In the genomic region with DNA sequence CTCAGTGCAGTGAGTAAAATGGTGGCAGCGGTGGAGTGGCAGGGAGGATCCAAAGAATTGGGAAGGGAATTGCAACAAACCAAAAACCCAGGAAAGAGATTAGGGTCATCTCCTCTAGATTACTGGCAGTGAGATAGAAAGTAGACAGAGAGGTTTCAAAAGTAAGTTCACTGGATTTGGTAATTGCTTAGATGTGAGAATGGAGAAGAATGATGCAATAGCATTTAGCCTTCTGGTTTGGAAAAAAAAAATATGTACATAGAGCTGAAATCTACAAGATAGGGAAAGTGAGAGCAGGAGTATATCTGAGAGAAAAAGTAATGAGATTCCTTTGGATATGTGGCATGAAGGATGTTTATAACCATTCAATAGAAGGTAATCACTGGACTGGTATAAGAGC, we compare ENCODE assay signal across 18 cellular contexts.
"Had no signal": no experiment of that assay in that cellular context is flagged by ENCODE, and none has a peak within 500 bp of the region (broad histone marks: within the 10 kb centered on the region; RNA-seq: fewer than 3 reads in every experiment).

No MANE protein-coding gene starts in this region.

- H3K36me3 Mint-ChIP-seq: mesothelial cell of epicardium, naive B cell had no signal

- ATAC-seq: foreskin keratinocyte, gastroesophageal sphincter, heart left ventricle, left cardiac atrium, left lung, left ventricle myocardium superior, lower lobe of right lung, mucosa of descending colon had no signal

- H3K27me3 ChIP-seq: dorsolateral prefrontal cortex, esophagus muscularis mucosa, foreskin keratinocyte, gastroesophageal sphincter, heart left ventricle, left lung had no signal

- H3K9me3 ChIP-seq: esophagus muscularis mucosa, gastroesophageal sphincter, left lung, lower lobe of right lung, mucosa of descending colon had no signal

- H3K4me3 Mint-ChIP-seq: mesothelial cell of epicardium, naive B cell had no signal

- H3K4me1 ChIP-seq: esophagus muscularis mucosa, gastroesophageal sphincter, heart left ventricle, left lung, lower lobe of right lung had no signal

- H3K27me3 Mint-ChIP-seq: naive B cell had no signal

- H3K27ac Mint-ChIP-seq: mesothelial cell of epicardium had no signal

- H3K4me1 Mint-ChIP-seq: naive B cell had no signal

- H3K27ac ChIP-seq: coronary artery, dorsolateral prefrontal cortex, esophagus muscularis mucosa, foreskin keratinocyte, gastroesophageal sphincter, heart left ventricle, left lung, lower lobe of right lung had no signal

- H3K4me3 ChIP-seq: coronary artery, dorsolateral prefrontal cortex, esophagus muscularis mucosa, gastroesophageal sphincter, heart left ventricle, left lung, lower lobe of right lung, mucosa of descending colon had no signal

- DNase-seq: dermis blood vessel endothelial cell; dorsolateral prefrontal cortex; effector CD4-positive, alpha-beta T cell; effector memory CD4-positive, alpha-beta T cell; foreskin keratinocyte; heart left ventricle; hippocampal formation; left cardiac atrium; left lung; left ventricle myocardium superior; lower lobe of right lung; mesenchymal stem cell; mucosa of descending colon; naive B cell had no signal

- H3K36me3 ChIP-seq: esophagus muscularis mucosa, gastroesophageal sphincter, heart left ventricle, left lung, lower lobe of right lung had no signal
